Comparison of ENCODE assay signal across 9 cellular contexts in genomic region chr12:47990351-47991105, GRCh38. TPM values are rescaled to one million over a fixed set of nuclear protein-coding genes. Genes with fewer than 3 reads are reported as not detected.
DNase-seq lines count a peak whose midpoint lies in the region; ATAC-seq and TF ChIP-seq lines count a peak whose summit lies in the region.
"Had no signal": no experiment of that assay in that cellular context is flagged by ENCODE, and none has a peak within 500 bp of the region (broad histone marks: within the 10 kb centered on the region; RNA-seq: fewer than 3 reads in every experiment).

No MANE protein-coding gene starts in this region.

- H3K4me1 ChIP-seq in upper lobe of left lung, result no peaks in the 10 kb centered on the region

- H3K36me3 ChIP-seq in upper lobe of left lung, result no peaks in the 10 kb centered on the region

- DNase-seq in NK-92 treated with Interleukin-12 subunit alpha and Interleukin-12 subunit beta, amount 100 ng/mL, for 24 hours (lab: John Stamatoyannopoulos, UW), result peak; percentile 21
- DNase-seq in NK-92 (lab: John Stamatoyannopoulos, UW; ENCODE audit: unreplicated experiment) (no peak), left kidney (ENCODE audit: low read depth, low spot score) (peak; percentile 18), iPS-NIHi7 (ENCODE audit: extremely low spot score) (no peak), left lobe of liver (ENCODE audit: low spot score) (no peak), upper lobe of left lung (no peak)

- ATAC-seq in HG03108 (IDR thresholded peaks at IDR 0.05; ENCODE audit: unreplicated experiment) (peak; percentile 92), left lobe of liver (no peak), upper lobe of left lung (ENCODE audit: low FRiP score in 2 of 2) (no peak)
- ATAC-seq in activated CD4-positive, CD25-positive, alpha-beta regulatory T cell treated with anti-CD3 and anti-CD28 coated beads, Interleukin-2, amount 50 U/mL, for 24 hours, result peak; percentile 80 to 83

- no peaks in the 10 kb centered on the region for H3K27me3 ChIP-seq in upper lobe of left lung

- WGBS in upper lobe of left lung, 2 donors, result 57 to 74% methylated on average over 6 to 7 of the region's 7 CpGs

- no peak for TF ChIP-seq CTCF in upper lobe of left lung (IDR thresholded peaks at IDR 0.05)

- no peak for TF ChIP-seq POLR2A in upper lobe of left lung (IDR thresholded peaks at IDR 0.05)

- H3K4me3 ChIP-seq in upper lobe of left lung, result no peak overlapping the region

- no peak overlapping the region for H3K27ac ChIP-seq in upper lobe of left lung

- H3K9me3 ChIP-seq in upper lobe of left lung, result no peaks in the 10 kb centered on the region

- no peak for TF ChIP-seq EP300 in upper lobe of left lung (IDR thresholded peaks at IDR 0.05)

RNA-seq across cellular contexts. Expression of gene COL2A1, which starts 13.7 kb away (rescaled TPM):
- 0.08 TPM for total RNA-seq in left lobe of liver
- total RNA-seq in upper lobe of left lung, result under 1 TPM in 1 of 6 donors, not detected in 5; 0.34 TPM
- total RNA-seq: T-helper 1 cell treated with Interleukin-12 subunit alpha and Interleukin-12 subunit beta and Interleukin-4 antibody, amounts not matched to agents 30 ng/mL and 1 ng/mL, for 36 hours had no signal

RNA-seq across cellular contexts. Expression of gene TMEM106C, which starts 27.1 kb away (rescaled TPM):
- 14.8 TPM for total RNA-seq in left lobe of liver
- 10 to 100 TPM; 32.8 to 90.6 (median 38.5) TPM for total RNA-seq in upper lobe of left lung

Comparison
In these comparisons a context has a peak if more than half of its experiments do, and no peak if none do; other contexts are left out.
1. DNase-seq: peak in NK-92 treated with Interleukin-12 subunit alpha and Interleukin-12 subunit beta, amount 100 ng/mL, for 24 hours (single experiment) and left kidney (single experiment); none in NK-92 (single experiment), iPS-NIHi7 (single experiment), left lobe of liver (single experiment) and upper lobe of left lung (0 of 2).
2. ATAC-seq: peak in HG03108 (single experiment) and activated CD4-positive, CD25-positive, alpha-beta regulatory T cell treated with anti-CD3 and anti-CD28 coated beads, Interleukin-2, amount 50 U/mL, for 24 hours (2 of 2); none in left lobe of liver (single experiment) and upper lobe of left lung (0 of 2).